In the genomic region with DNA sequence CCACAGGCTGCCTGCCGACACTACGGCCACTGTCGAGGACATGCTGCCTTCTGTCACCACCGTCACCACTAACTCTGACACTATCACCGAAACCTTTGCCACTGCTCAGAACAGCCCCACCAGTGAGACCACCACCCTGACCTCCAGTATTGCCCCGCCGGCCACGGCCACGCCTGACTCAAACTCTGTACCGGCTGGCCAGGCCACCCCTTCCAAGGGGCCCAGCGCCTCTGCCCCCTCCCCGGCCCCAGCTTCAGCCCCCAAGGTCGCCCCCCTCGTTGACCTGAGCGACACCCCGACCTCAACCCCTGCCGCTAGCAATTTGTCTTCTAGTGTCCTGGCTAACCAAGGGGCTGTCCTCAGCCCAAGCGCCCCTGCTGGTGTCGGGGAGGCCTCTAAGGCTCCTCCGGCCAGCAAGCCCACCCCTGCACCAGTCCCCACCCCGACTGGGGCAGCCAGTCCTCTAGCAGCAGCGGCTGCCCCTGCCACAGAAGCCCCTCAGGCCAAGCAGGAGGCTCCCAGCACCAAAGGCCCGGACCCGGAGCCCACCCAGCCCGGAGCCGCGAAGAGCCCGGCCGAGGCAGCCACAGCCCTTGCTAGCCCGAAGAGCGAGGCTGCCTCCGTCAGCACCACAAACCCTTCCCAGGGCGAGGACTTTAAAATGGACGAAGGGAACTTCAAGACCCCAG, we compare ENCODE assay signal across 3 cellular contexts.
TF ChIP-seq lines count a peak whose summit lies in the region.

No MANE protein-coding gene starts in this region.

TF ChIP-seq in SK-N-SH, 30 proteins besides CTCF, POLR2A, EP300 and RAD21 (continues in another document):
- TF ChIP-seq, protein P1, sequence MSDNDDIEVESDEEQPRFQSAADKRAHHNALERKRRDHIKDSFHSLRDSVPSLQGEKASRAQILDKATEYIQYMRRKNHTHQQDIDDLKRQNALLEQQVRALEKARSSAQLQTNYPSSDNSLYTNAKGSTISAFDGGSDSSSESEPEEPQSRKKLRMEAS (IDR thresholded peaks at IDR 0.05; ENCODE audit: low read depth): no peak
- TF ChIP-seq POLR2AphosphoS5 (IDR thresholded peaks at IDR 0.05; ENCODE audit: low read depth, low read length) (no peak), TAF1 (IDR thresholded peaks at IDR 0.05; ENCODE audit: borderline replicate concordance, low read depth, low read length) (no peak), RXRA (IDR thresholded peaks at IDR 0.05; ENCODE audit: borderline replicate concordance, low read depth) (no peak), TCF12 (IDR thresholded peaks at IDR 0.05) (no peak)
- TF ChIP-seq, protein P2, sequence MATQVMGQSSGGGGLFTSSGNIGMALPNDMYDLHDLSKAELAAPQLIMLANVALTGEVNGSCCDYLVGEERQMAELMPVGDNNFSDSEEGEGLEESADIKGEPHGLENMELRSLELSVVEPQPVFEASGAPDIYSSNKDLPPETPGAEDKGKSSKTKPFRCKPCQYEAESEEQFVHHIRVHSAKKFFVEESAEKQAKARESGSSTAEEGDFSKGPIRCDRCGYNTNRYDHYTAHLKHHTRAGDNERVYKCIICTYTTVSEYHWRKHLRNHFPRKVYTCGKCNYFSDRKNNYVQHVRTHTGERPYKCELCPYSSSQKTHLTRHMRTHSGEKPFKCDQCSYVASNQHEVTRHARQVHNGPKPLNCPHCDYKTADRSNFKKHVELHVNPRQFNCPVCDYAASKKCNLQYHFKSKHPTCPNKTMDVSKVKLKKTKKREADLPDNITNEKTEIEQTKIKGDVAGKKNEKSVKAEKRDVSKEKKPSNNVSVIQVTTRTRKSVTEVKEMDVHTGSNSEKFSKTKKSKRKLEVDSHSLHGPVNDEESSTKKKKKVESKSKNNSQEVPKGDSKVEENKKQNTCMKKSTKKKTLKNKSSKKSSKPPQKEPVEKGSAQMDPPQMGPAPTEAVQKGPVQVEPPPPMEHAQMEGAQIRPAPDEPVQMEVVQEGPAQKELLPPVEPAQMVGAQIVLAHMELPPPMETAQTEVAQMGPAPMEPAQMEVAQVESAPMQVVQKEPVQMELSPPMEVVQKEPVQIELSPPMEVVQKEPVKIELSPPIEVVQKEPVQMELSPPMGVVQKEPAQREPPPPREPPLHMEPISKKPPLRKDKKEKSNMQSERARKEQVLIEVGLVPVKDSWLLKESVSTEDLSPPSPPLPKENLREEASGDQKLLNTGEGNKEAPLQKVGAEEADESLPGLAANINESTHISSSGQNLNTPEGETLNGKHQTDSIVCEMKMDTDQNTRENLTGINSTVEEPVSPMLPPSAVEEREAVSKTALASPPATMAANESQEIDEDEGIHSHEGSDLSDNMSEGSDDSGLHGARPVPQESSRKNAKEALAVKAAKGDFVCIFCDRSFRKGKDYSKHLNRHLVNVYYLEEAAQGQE (IDR thresholded peaks at IDR 0.05; ENCODE audit: low read depth, low read length): no peak
- TF ChIP-seq, protein P3, sequence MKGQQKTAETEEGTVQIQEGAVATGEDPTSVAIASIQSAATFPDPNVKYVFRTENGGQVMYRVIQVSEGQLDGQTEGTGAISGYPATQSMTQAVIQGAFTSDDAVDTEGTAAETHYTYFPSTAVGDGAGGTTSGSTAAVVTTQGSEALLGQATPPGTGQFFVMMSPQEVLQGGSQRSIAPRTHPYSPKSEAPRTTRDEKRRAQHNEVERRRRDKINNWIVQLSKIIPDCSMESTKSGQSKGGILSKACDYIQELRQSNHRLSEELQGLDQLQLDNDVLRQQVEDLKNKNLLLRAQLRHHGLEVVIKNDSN (IDR thresholded peaks at IDR 0.05; ENCODE audit: borderline replicate concordance, low read depth): no peak
- TF ChIP-seq, protein P4, sequence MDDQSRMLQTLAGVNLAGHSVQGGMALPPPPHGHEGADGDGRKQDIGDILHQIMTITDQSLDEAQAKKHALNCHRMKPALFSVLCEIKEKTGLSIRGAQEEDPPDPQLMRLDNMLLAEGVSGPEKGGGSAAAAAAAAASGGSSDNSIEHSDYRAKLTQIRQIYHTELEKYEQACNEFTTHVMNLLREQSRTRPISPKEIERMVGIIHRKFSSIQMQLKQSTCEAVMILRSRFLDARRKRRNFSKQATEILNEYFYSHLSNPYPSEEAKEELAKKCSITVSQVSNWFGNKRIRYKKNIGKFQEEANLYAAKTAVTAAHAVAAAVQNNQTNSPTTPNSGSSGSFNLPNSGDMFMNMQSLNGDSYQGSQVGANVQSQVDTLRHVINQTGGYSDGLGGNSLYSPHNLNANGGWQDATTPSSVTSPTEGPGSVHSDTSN (IDR thresholded peaks at IDR 0.05): no peak
- TF ChIP-seq, protein P5, sequence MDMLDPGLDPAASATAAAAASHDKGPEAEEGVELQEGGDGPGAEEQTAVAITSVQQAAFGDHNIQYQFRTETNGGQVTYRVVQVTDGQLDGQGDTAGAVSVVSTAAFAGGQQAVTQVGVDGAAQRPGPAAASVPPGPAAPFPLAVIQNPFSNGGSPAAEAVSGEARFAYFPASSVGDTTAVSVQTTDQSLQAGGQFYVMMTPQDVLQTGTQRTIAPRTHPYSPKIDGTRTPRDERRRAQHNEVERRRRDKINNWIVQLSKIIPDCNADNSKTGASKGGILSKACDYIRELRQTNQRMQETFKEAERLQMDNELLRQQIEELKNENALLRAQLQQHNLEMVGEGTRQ (IDR thresholded peaks at IDR 0.05; ENCODE audit: borderline replicate concordance, low read depth, low read length): no peak

TF ChIP-seq in SK-N-SH treated with all-trans-retinoic acid at 6 μM for 48 hours, 23 proteins besides CTCF, POLR2A, EP300 and RAD21:
- TF ChIP-seq ZFP3 (CRISPR knock-in tag; IDR thresholded peaks at IDR 0.05) (no peak), RARB (CRISPR knock-in tag; IDR thresholded peaks at IDR 0.05) (no peak), ESRRG (CRISPR knock-in tag; IDR thresholded peaks at IDR 0.05) (no peak), ZNF565 (CRISPR knock-in tag; conservative IDR thresholded peaks at IDR 0.05; ENCODE audit: low read depth) (no peak), CSDC2 (CRISPR knock-in tag; IDR thresholded peaks at IDR 0.05) (no peak), ISL1 (CRISPR knock-in tag; IDR thresholded peaks at IDR 0.05) (no peak), TOX (CRISPR knock-in tag; IDR thresholded peaks at IDR 0.05; ENCODE audit: borderline replicate concordance) (no peak)
- TF ChIP-seq, protein P6, sequence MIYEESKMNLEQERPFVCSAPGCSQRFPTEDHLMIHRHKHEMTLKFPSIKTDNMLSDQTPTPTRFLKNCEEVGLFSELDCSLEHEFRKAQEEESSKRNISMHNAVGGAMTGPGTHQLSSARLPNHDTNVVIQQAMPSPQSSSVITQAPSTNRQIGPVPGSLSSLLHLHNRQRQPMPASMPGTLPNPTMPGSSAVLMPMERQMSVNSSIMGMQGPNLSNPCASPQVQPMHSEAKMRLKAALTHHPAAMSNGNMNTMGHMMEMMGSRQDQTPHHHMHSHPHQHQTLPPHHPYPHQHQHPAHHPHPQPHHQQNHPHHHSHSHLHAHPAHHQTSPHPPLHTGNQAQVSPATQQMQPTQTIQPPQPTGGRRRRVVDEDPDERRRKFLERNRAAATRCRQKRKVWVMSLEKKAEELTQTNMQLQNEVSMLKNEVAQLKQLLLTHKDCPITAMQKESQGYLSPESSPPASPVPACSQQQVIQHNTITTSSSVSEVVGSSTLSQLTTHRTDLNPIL (CRISPR knock-in tag; IDR thresholded peaks at IDR 0.05; ENCODE audit: low read depth): no peak
- TF ChIP-seq, protein P7, sequence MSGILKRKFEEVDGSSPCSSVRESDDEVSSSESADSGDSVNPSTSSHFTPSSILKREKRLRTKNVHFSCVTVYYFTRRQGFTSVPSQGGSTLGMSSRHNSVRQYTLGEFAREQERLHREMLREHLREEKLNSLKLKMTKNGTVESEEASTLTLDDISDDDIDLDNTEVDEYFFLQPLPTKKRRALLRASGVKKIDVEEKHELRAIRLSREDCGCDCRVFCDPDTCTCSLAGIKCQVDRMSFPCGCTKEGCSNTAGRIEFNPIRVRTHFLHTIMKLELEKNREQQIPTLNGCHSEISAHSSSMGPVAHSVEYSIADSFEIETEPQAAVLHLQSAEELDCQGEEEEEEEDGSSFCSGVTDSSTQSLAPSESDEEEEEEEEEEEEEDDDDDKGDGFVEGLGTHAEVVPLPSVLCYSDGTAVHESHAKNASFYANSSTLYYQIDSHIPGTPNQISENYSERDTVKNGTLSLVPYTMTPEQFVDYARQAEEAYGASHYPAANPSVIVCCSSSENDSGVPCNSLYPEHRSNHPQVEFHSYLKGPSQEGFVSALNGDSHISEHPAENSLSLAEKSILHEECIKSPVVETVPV (CRISPR knock-in tag; IDR thresholded peaks at IDR 0.05): no peak

TF ChIP-seq in H1, 55 proteins besides CTCF, POLR2A, EP300 and RAD21:
- no peak for TF ChIP-seq ZNF274 (IDR thresholded peaks at IDR 0.05; ENCODE audit: borderline replicate concordance, extremely low read depth, low read length)
- TF ChIP-seq GABPA (IDR thresholded peaks at IDR 0.05; ENCODE audit: borderline replicate concordance, insufficient read depth, low read length): no peak
- no peak for TF ChIP-seq BACH1 (IDR thresholded peaks at IDR 0.05; ENCODE audit: low read length)
- TF ChIP-seq SIN3A (conservative IDR thresholded peaks at IDR 0.05 in 1 of 2, IDR thresholded peaks at IDR 0.05 in 1 of 2; ENCODE audit: low read depth in 1 of 2, low read length in 2 of 2): no peak
- TF ChIP-seq, protein P5 (IDR thresholded peaks at IDR 0.05; ENCODE audit: low read length): no peak
- TF ChIP-seq CHD1 (IDR thresholded peaks at IDR 0.05; ENCODE audit: low read depth, low read length): no peak
- no peak for TF ChIP-seq SP4 (IDR thresholded peaks at IDR 0.05; ENCODE audit: low read length)
